ENCODE assay signal across 11 cellular contexts in the genomic region with DNA sequence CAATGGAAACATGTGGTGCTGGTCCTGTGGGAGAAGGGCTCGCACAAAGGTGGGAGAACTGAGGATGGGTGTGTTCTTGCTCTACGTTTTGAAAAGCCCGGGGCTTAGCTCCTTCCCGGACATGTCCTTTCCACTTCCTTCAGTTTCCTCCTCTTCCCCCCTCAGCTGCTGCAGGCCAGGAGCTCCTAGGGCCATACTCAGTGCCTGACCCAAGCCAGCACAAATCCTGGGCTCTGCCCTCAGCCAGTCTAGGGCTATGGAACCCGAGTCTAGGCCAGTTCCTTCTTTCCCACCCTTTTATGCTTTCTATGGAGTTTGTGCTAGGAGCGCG. TPM values are rescaled to one million over a fixed set of nuclear protein-coding genes. Genes with fewer than 3 reads are reported as not detected.
DNase-seq lines count a peak whose midpoint lies in the region; ATAC-seq, FAIRE-seq and TF ChIP-seq lines count a peak whose summit lies in the region.
"Had no signal": no experiment of that assay in that cellular context is flagged by ENCODE, and none has a peak within 500 bp of the region (broad histone marks: within the 10 kb centered on the region; RNA-seq: fewer than 3 reads in every experiment).

No MANE protein-coding gene starts in this region.

- TF ChIP-seq RAD21 in A549 (conservative IDR thresholded peaks at IDR 0.05 in 1 of 2, IDR thresholded peaks at IDR 0.05 in 1 of 2): no peak

- H3K79me2 ChIP-seq in endothelial cell of umbilical vein (ENCODE audit: control insufficient read depth, insufficient read depth, low read length): no peaks in the 10 kb centered on the region

- peaks cover 49% of the 10 kb centered on the region for H3K4me1 Mint-ChIP-seq in nephron

- no peak for TF ChIP-seq EP300 in A549 (IDR thresholded peaks at IDR 0.05)

- WGBS in A549 (ENCODE audit: missing lambda C conversion rate): 92% methylated on average over 7 of the region's 7 CpGs

- dilution Hi-C loops in endothelial cell of umbilical vein (cut with MboI; ENCODE audit: extremely low pct_ligation_motif_present, low sequenced_read_pairs): no loop called here

- H3K9me3 Mint-ChIP-seq in nephron: peaks cover under 1% of the 10 kb centered on the region

- no peaks in the 10 kb centered on the region for H3K9me1 ChIP-seq in endothelial cell of umbilical vein (replicated peaks; ENCODE audit: control insufficient read depth, extremely low read depth, insufficient read depth, low read length)

- FAIRE-seq in A549 (lab: Jason Lieb, UNC) (no peak), endothelial cell of umbilical vein (lab: Jason Lieb, UNC) (no peak)

- H3K36me3 ChIP-seq in endothelial cell of umbilical vein (ENCODE audit: control insufficient read depth in 2 of 2, extremely low read depth in 1 of 2, insufficient read depth in 2 of 2, low read length in 2 of 2): no peaks in the 10 kb centered on the region

- peaks cover 13% of the 10 kb centered on the region; the same call in 2 of the 3 replicates for H3K4me1 ChIP-seq in A549
- peaks cover 23% of the 10 kb centered on the region for H3K4me1 ChIP-seq in endothelial cell of umbilical vein (ENCODE audit: control insufficient read depth, extremely low read depth, insufficient read depth, low read length)

- H4K20me1 ChIP-seq in endothelial cell of umbilical vein (replicated peaks; ENCODE audit: control insufficient read depth, extremely low read depth, insufficient read depth, low read length): no peaks in the 10 kb centered on the region

- no peak overlapping the region; the same call in 2 of the 3 replicates for H3K4me3 ChIP-seq in A549
- H3K4me3 ChIP-seq in endothelial cell of umbilical vein (replicated peaks in 1 of 3; ENCODE audit: insufficient read depth in 1 of 3, low read depth in 1 of 3, low read length in 3 of 3): no peak overlapping the region

- peak overlapping the region; percentile 100; the same call in 2 of the 3 replicates for H3K4me2 ChIP-seq in A549
- peak overlapping the region; percentile 70 for H3K4me2 ChIP-seq in endothelial cell of umbilical vein (ENCODE audit: insufficient read depth, low read length)

- TF ChIP-seq CTCF in A549 (IDR thresholded peaks at IDR 0.05) (no peak), endothelial cell of umbilical vein (IDR thresholded peaks at IDR 0.05; ENCODE audit: extremely low read depth in 1 of 2, insufficient read depth in 1 of 2, low read depth in 1 of 2, low read length in 2 of 2) (no peak), nephron (IDR thresholded peaks at IDR 0.05; ENCODE audit: unreplicated experiment in 3 of 3) (no peak)

- POLR2A ChIA-PET in A549 (lab: Yijun Ruan, JAX): no interaction called here
- POLR2A ChIA-PET in endothelial cell of umbilical vein (lab: Charles Lee): no interaction called here

- H3K27me3 ChIP-seq in endothelial cell of umbilical vein (ENCODE audit: control insufficient read depth in 2 of 2, insufficient read depth in 2 of 2, low read length in 2 of 2): peaks cover 61 to 83% of the 10 kb centered on the region in 2 experiments

- H3K27ac Mint-ChIP-seq in nephron: peak overlapping the region; percentile 13 to 81 (median 81)
- H3K27ac Mint-ChIP-seq: CD4-positive, CD25-positive, alpha-beta regulatory T cell had no signal

- BruUV-seq in endothelial cell of umbilical vein (replicated peaks; lab: Mats Ljungman, UMichigan): no TSS peak

- CTCF ChIA-PET in A549 (lab: Yijun Ruan, JAX): interaction anchor here (0.8 to 11.6 kb wide), 3 partner anchors 15 to 483 kb away, joined by 3 to 170 read pairs (median 3); no protein-coding TSS in a partner anchor
- CTCF ChIA-PET in endothelial cell of umbilical vein (lab: Charles Lee): interaction anchor here (1.5 to 3.3 kb wide), 3 partner anchors 14 to 483 kb away, joined by 7 to 13 read pairs (median 10); no protein-coding TSS in a partner anchor

- H3K9me3 ChIP-seq in A549 (no peaks in the 10 kb centered on the region), endothelial cell of umbilical vein (replicated peaks; ENCODE audit: control insufficient read depth, insufficient read depth, low read length) (no peaks in the 10 kb centered on the region)

- no peak for DNase-seq in A549 (ENCODE audit: low read depth in 1 of 2, low spot score in 1 of 2)
- peak; percentile 48 for DNase-seq in LHCN-M2 (ENCODE audit: low read depth)
- no peak for DNase-seq in endothelial cell of umbilical vein (ENCODE audit: low read depth, low spot score)
- DNase-seq in stimulated activated CD4-positive, alpha-beta T cell treated with anti-CD3 and anti-CD28 coated beads, Interleukin-4, amount 100 ng/mL, for 24 hours: no peak
- DNase-seq in A172 (ENCODE audit: low spot score): no peak
- DNase-seq in NCI-H2029 (lab: John Stamatoyannopoulos, UW): no peak
- no peak for DNase-seq in left lobe of liver (ENCODE audit: low spot score)
- DNase-seq: CD4-positive, CD25-positive, alpha-beta regulatory T cell; stimulated activated naive CD8-positive, alpha-beta T cell treated with anti-CD3 and anti-CD28 coated beads, Interleukin-15, Interleukin-2, amounts not matched to agents 100 U/mL and 50 U/mL, for 24 hours had no signal

- ATAC-seq in A549 (no peak), left lobe of liver (no peak)
- ATAC-seq: stimulated activated naive CD8-positive, alpha-beta T cell treated with anti-CD3 and anti-CD28 coated beads, Interleukin-15, Interleukin-2, amounts not matched to agents 100 U/mL and 50 U/mL, for 24 hours had no signal

- peaks cover 11% of the 10 kb centered on the region for H3K36me3 Mint-ChIP-seq in nephron (ENCODE audit: low read depth)
- H3K36me3 Mint-ChIP-seq: CD4-positive, CD25-positive, alpha-beta regulatory T cell had no signal

- TF ChIP-seq POLR2A in A549 (IDR thresholded peaks at IDR 0.05; ENCODE audit: low read length) (no peak), endothelial cell of umbilical vein (IDR thresholded peaks at IDR 0.05; ENCODE audit: low read depth, low read length) (no peak)

- no peak overlapping the region for H3K9ac ChIP-seq in endothelial cell of umbilical vein (replicated peaks; ENCODE audit: extremely low read depth, insufficient read depth, low read length)

- H3K27me3 Mint-ChIP-seq in nephron (ENCODE audit: low read depth): peaks cover 90% of the 10 kb centered on the region

- peak overlapping the region; percentile 86 to 94 (median 92) for H3K4me3 Mint-ChIP-seq in nephron

- intact Hi-C loops in endothelial cell of umbilical vein (cut with micrococcal nuclease): loop anchor here (5.0 kb wide), 1 partner anchor 157 kb away; no protein-coding TSS in a partner anchor

- no peak overlapping the region for H3K27ac ChIP-seq in A549
- H3K27ac ChIP-seq in endothelial cell of umbilical vein (ENCODE audit: insufficient read depth, low read depth, low read length): no peak overlapping the region
- H3K27ac ChIP-seq: epithelial cell of prostate had no signal

- no peak overlapping the region for H2AFZ ChIP-seq in endothelial cell of umbilical vein (ENCODE audit: low read depth, low read length)

TF ChIP-seq in A549, 52 proteins besides CTCF, POLR2A, EP300 and RAD21:
- no peak for TF ChIP-seq TP53 (CRISPR knock-in tag; IDR thresholded peaks at IDR 0.05)

TF ChIP-seq in endothelial cell of umbilical vein, 7 proteins besides CTCF, POLR2A, EP300 and RAD21:
- TF ChIP-seq, protein P1, sequence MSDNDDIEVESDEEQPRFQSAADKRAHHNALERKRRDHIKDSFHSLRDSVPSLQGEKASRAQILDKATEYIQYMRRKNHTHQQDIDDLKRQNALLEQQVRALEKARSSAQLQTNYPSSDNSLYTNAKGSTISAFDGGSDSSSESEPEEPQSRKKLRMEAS (IDR thresholded peaks at IDR 0.05; ENCODE audit: insufficient read depth, insufficient read length): no peak
- TF ChIP-seq JUN (IDR thresholded peaks at IDR 0.05; ENCODE audit: borderline replicate concordance, insufficient read depth, insufficient read length, low read depth) (no peak), EZH2 (IDR thresholded peaks at IDR 0.05; ENCODE audit: borderline replicate concordance, low read depth, low read length, severe bottlenecking) (peak; percentile 10), POLR2AphosphoS5 (IDR thresholded peaks at IDR 0.05; ENCODE audit: insufficient read depth, low read depth, low read length) (no peak), MYC (IDR thresholded peaks at IDR 0.05; ENCODE audit: low read depth, low read length) (no peak)
TF ChIP-seq in endothelial cell of umbilical vein: peak in this region for 1.

RNA-seq across cellular contexts. Expression of gene SIX2, which starts 1.4 kb away (rescaled TPM):
- polyA plus RNA-seq in A549 (2011; rRNA removed) (0.10 and 0.13 TPM in 2 replicates), A549 (2017; fragmentation: RNase III; extraction: RNeasy Plus Mini Kit Qiagen cat#74134 plus additional on column Dnase treatment) (0.14 to 0.16 TPM (median 0.15 TPM) in 3 replicates), endothelial cell of umbilical vein (0.45 and 0.54 TPM in 2 replicates)
- 0.40 and 0.49 TPM in 2 replicates for polyA plus RNA-seq in A549 (2012; cell fraction: cytosol; rRNA removed)
- polyA plus RNA-seq in A549 (2012; cell fraction: nucleus; rRNA removed): 0.13 and 0.24 TPM in 2 replicates
- not detected in 2 replicates for polyA minus RNA-seq in A549 (2011; rRNA and poly(A)+ RNA removed)
- total RNA-seq in LHCN-M2 (2014; rRNA removed) (55.6 and 65.7 TPM in 2 replicates), endothelial cell of umbilical vein (0.24 and 0.32 TPM in 2 replicates), left lobe of liver (not detected)
- polyA plus RNA-seq in LHCN-M2 (2012): 44.5 TPM
- polyA plus RNA-seq in endothelial cell of umbilical vein (2011; cell fraction: cytosol; rRNA removed): 0.26 and 0.35 TPM in 2 replicates
- 0.29 TPM in 2 replicates for polyA plus RNA-seq in endothelial cell of umbilical vein (2011; cell fraction: nucleus; rRNA removed)
- 2.1 and 5.7 TPM in 2 replicates for polyA plus RNA-seq in endothelial cell of umbilical vein (2012)
- 0.21 and 0.39 TPM in 2 replicates for polyA minus RNA-seq in endothelial cell of umbilical vein
- polyA minus RNA-seq in endothelial cell of umbilical vein (2011; cell fraction: cytosol; rRNA and poly(A)+ RNA removed): 17.9 TPM
- polyA minus RNA-seq in endothelial cell of umbilical vein (2011; cell fraction: nucleus; rRNA and poly(A)+ RNA removed): 0.38 and 0.43 TPM in 2 replicates
- total RNA-seq in A172 (2014; rRNA removed; shearing (Covaris generic)): not detected in 2 replicates
- total RNA-seq: CD4-positive, CD25-positive, alpha-beta regulatory T cell had no signal
- polyA plus RNA-seq: CD4-positive, CD25-positive, alpha-beta regulatory T cell had no signal

Comparison
In these comparisons a context has a peak if more than half of its experiments do, and no peak if none do; other contexts are left out.
1. RNA of gene SIX2, which starts 1.4 kb away (total RNA-seq): 55.6 to 65.7 TPM in LHCN-M2; 0.24 to 0.32 TPM in endothelial cell of umbilical vein, not detected in A172 and not detected in left lobe of liver (single experiment); every median in the first group is over 10 times any median in the second.